ENCODE assay signal across 1 cellular context in the genomic region with DNA sequence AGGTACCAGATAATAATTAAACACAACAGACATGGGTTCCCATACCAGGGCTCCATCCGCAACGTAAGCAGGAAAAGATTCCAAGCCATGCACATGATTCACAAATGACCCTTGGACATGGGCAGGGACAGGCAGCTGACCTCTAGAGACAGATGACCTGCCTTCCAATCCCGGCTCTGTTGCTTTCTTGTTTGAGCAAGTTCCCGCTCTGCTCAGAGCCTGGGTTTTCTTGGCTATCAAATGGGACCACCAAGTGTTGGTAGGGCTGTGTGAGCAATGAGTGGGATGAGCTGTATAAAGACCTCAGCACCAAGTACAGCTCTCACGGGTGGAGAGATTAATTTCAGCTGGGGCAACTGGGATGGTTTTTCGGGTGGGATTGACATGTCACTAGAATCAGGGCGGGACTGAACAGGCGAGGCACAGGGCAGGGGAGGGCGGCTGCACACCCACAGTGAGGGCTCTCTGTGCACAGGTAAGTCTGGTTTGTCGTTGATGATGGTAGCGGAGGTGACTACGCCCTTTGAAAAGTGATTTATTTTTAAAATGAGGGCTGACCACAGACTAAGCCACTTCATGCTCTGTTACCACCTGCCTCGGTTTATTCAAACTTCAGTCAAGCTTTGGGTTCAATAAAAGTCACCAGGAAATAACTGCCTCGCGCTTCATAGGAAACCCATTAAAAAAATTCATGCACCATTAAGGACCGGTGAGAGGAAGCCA.
A peak's percentile ranks its signal among the peaks of the same experiment; 100 is the strongest.
TF ChIP-seq lines count a peak whose summit lies in the region.

No MANE protein-coding gene starts in this region.

TF ChIP-seq in HepG2, 621 proteins besides CTCF, POLR2A, EP300 and RAD21 (continued from another document and continues in another):
- no peak for TF ChIP-seq HOMEZ (CRISPR knock-in tag; IDR thresholded peaks at IDR 0.05; ENCODE audit: low read depth)
- peak; percentile 60 for TF ChIP-seq TFDP2 (CRISPR knock-in tag; IDR thresholded peaks at IDR 0.05)
- TF ChIP-seq HDAC2 (CRISPR knock-in tag; IDR thresholded peaks at IDR 0.05), result peak; percentile 83
- TF ChIP-seq ATM (IDR thresholded peaks at IDR 0.05; ENCODE audit: borderline replicate concordance), result no peak
- no peak for TF ChIP-seq ZFP1 (CRISPR knock-in tag; IDR thresholded peaks at IDR 0.05)
- no peak for TF ChIP-seq MAFG (CRISPR knock-in tag; IDR thresholded peaks at IDR 0.05)
- peak; percentile 28; the same call in 1 of the 2 replicates for TF ChIP-seq YEATS2 (CRISPR knock-in tag; IDR thresholded peaks at IDR 0.05; ENCODE audit: borderline replicate concordance)
- TF ChIP-seq ZNF263 (CRISPR knock-in tag; IDR thresholded peaks at IDR 0.05), result no peak
- TF ChIP-seq, protein P1, sequence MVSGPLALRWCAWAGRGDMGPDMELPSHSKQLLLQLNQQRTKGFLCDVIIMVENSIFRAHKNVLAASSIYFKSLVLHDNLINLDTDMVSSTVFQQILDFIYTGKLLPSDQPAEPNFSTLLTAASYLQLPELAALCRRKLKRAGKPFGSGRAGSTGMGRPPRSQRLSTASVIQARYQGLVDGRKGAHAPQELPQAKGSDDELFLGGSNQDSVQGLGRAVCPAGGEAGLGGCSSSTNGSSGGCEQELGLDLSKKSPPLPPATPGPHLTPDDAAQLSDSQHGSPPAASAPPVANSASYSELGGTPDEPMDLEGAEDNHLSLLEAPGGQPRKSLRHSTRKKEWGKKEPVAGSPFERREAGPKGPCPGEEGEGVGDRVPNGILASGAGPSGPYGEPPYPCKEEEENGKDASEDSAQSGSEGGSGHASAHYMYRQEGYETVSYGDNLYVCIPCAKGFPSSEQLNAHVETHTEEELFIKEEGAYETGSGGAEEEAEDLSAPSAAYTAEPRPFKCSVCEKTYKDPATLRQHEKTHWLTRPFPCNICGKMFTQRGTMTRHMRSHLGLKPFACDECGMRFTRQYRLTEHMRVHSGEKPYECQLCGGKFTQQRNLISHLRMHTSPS (CRISPR knock-in tag; IDR thresholded peaks at IDR 0.05; ENCODE audit: low read depth), result peak; percentile 44; the same call in 1 of the 2 replicates
- TF ChIP-seq U2AF1 (optimal IDR thresholded peaks at IDR 0.05; ENCODE audit: low read depth, low read length), result no peak
- no peak for TF ChIP-seq SMAD1 (CRISPR knock-in tag; IDR thresholded peaks at IDR 0.05; ENCODE audit: borderline replicate concordance, low read depth)
- 0 out of 2 replicates have a peak, but pooled peaks have one; percentile 21 for TF ChIP-seq JUND (CRISPR knock-in tag; IDR thresholded peaks at IDR 0.05)
- TF ChIP-seq NR1H2 (CRISPR knock-in tag; IDR thresholded peaks at IDR 0.05; ENCODE audit: borderline replicate concordance, low read depth), result no peak
- no peak for TF ChIP-seq ZNF557 (CRISPR knock-in tag; IDR thresholded peaks at IDR 0.05)
- no peak for TF ChIP-seq ZNF354B (CRISPR knock-in tag; IDR thresholded peaks at IDR 0.05)
- no peak for TF ChIP-seq NCOA5 (CRISPR knock-in tag; IDR thresholded peaks at IDR 0.05)
- TF ChIP-seq ZBTB37 (CRISPR knock-in tag; IDR thresholded peaks at IDR 0.05), result no peak
- no peak for TF ChIP-seq KDM5B (CRISPR knock-in tag; IDR thresholded peaks at IDR 0.05; ENCODE audit: borderline replicate concordance)
- no peak for TF ChIP-seq ZNF703 (CRISPR knock-in tag; IDR thresholded peaks at IDR 0.05; ENCODE audit: borderline replicate concordance)
- TF ChIP-seq TCF7 (IDR thresholded peaks at IDR 0.05; ENCODE audit: low read depth), result no peak
- 0 out of 2 replicates have a peak, but pooled peaks have one; percentile 36 for TF ChIP-seq MIXL1 (CRISPR knock-in tag; IDR thresholded peaks at IDR 0.05)
- no peak for TF ChIP-seq MZF1 (CRISPR knock-in tag; IDR thresholded peaks at IDR 0.05; ENCODE audit: borderline replicate concordance)
- no peak for TF ChIP-seq SP140L (CRISPR knock-in tag; IDR thresholded peaks at IDR 0.05; ENCODE audit: borderline replicate concordance)
- TF ChIP-seq CBFB (CRISPR knock-in tag; IDR thresholded peaks at IDR 0.05), result no peak
- no peak for TF ChIP-seq ATAD3A (CRISPR knock-in tag; IDR thresholded peaks at IDR 0.05)
- TF ChIP-seq HOXA5 (CRISPR knock-in tag; IDR thresholded peaks at IDR 0.05), result no peak
- TF ChIP-seq ZNF20 (CRISPR knock-in tag; IDR thresholded peaks at IDR 0.05), result no peak
- TF ChIP-seq, protein P2, sequence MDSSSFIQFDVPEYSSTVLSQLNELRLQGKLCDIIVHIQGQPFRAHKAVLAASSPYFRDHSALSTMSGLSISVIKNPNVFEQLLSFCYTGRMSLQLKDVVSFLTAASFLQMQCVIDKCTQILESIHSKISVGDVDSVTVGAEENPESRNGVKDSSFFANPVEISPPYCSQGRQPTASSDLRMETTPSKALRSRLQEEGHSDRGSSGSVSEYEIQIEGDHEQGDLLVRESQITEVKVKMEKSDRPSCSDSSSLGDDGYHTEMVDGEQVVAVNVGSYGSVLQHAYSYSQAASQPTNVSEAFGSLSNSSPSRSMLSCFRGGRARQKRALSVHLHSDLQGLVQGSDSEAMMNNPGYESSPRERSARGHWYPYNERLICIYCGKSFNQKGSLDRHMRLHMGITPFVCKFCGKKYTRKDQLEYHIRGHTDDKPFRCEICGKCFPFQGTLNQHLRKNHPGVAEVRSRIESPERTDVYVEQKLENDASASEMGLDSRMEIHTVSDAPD (CRISPR knock-in tag; IDR thresholded peaks at IDR 0.05), result no peak
- TF ChIP-seq ZNF326 (CRISPR knock-in tag; IDR thresholded peaks at IDR 0.05; ENCODE audit: borderline replicate concordance), result no peak
- TF ChIP-seq ZNF446 (CRISPR knock-in tag; IDR thresholded peaks at IDR 0.05), result no peak
- no peak for TF ChIP-seq HMGXB4 (CRISPR knock-in tag; IDR thresholded peaks at IDR 0.05; ENCODE audit: borderline replicate concordance in 1 of 2, low read depth in 1 of 2)
- no peak for TF ChIP-seq ZNF761 (CRISPR knock-in tag; conservative IDR thresholded peaks at IDR 0.05)
- no peak for TF ChIP-seq MYNN (CRISPR knock-in tag; IDR thresholded peaks at IDR 0.05; ENCODE audit: low read depth)
- TF ChIP-seq, protein P3, sequence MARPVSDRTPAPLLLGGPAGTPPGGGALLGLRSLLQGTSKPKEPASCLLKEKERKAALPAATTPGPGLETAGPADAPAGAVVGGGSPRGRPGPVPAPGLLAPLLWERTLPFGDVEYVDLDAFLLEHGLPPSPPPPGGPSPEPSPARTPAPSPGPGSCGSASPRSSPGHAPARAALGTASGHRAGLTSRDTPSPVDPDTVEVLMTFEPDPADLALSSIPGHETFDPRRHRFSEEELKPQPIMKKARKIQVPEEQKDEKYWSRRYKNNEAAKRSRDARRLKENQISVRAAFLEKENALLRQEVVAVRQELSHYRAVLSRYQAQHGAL (CRISPR knock-in tag; IDR thresholded peaks at IDR 0.05; ENCODE audit: not compliant biosample characterization), result no peak
- no peak for TF ChIP-seq SRF (IDR thresholded peaks at IDR 0.05; ENCODE audit: low read depth, low read length)
- no peak for TF ChIP-seq BORCS8-MEF2B (CRISPR knock-in tag; IDR thresholded peaks at IDR 0.05)
- TF ChIP-seq ZNF296 (CRISPR knock-in tag; conservative IDR thresholded peaks at IDR 0.05), result no peak
- TF ChIP-seq MAFF (IDR thresholded peaks at IDR 0.05; ENCODE audit: low read depth, low read length), result peak; percentile 59; the same call in 1 of the 2 replicates
- no peak for TF ChIP-seq GABPA (IDR thresholded peaks at IDR 0.05; ENCODE audit: low read depth, low read length)
- no peak for TF ChIP-seq GABPA (CRISPR knock-in tag; IDR thresholded peaks at IDR 0.05; ENCODE audit: low read depth)
- TF ChIP-seq ZFP36 (IDR thresholded peaks at IDR 0.05; ENCODE audit: borderline replicate concordance, low read depth, low read length, partially characterized antibody), result no peak
- peak; percentile 93 for TF ChIP-seq HNF4A (CRISPR knock-in tag; IDR thresholded peaks at IDR 0.05)
- TF ChIP-seq, protein P4, sequence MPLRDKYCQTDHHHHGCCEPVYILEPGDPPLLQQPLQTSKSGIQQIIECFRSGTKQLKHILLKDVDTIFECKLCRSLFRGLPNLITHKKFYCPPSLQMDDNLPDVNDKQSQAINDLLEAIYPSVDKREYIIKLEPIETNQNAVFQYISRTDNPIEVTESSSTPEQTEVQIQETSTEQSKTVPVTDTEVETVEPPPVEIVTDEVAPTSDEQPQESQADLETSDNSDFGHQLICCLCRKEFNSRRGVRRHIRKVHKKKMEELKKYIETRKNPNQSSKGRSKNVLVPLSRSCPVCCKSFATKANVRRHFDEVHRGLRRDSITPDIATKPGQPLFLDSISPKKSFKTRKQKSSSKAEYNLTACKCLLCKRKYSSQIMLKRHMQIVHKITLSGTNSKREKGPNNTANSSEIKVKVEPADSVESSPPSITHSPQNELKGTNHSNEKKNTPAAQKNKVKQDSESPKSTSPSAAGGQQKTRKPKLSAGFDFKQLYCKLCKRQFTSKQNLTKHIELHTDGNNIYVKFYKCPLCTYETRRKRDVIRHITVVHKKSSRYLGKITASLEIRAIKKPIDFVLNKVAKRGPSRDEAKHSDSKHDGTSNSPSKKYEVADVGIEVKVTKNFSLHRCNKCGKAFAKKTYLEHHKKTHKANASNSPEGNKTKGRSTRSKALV (CRISPR knock-in tag; IDR thresholded peaks at IDR 0.05), result no peak
- no peak for TF ChIP-seq REPIN1 (CRISPR knock-in tag; IDR thresholded peaks at IDR 0.05; ENCODE audit: borderline replicate concordance, low read depth)
- TF ChIP-seq ZNF652 (CRISPR knock-in tag; IDR thresholded peaks at IDR 0.05; ENCODE audit: borderline replicate concordance, low read depth), result no peak; the same call in 1 of the 2 replicates
- no peak for TF ChIP-seq PRPF4 (IDR thresholded peaks at IDR 0.05; ENCODE audit: low read depth, low read length, poor library complexity, severe bottlenecking)
- no peak for TF ChIP-seq ZNF3 (CRISPR knock-in tag; IDR thresholded peaks at IDR 0.05)
- no peak for TF ChIP-seq ZNF232 (CRISPR knock-in tag; IDR thresholded peaks at IDR 0.05; ENCODE audit: borderline replicate concordance)
- TF ChIP-seq ZMYM2 (CRISPR knock-in tag; IDR thresholded peaks at IDR 0.05), result no peak; the same call in 1 of the 2 replicates
- no peak for TF ChIP-seq SPEN (CRISPR knock-in tag; IDR thresholded peaks at IDR 0.05; ENCODE audit: low read depth)
- no peak for TF ChIP-seq GATA4 (IDR thresholded peaks at IDR 0.05; ENCODE audit: borderline replicate concordance, low read depth)
- no peak for TF ChIP-seq HNF1B (CRISPR knock-in tag; IDR thresholded peaks at IDR 0.05)
